22 cellular contexts compared by ENCODE assay signal in the genomic region with DNA sequence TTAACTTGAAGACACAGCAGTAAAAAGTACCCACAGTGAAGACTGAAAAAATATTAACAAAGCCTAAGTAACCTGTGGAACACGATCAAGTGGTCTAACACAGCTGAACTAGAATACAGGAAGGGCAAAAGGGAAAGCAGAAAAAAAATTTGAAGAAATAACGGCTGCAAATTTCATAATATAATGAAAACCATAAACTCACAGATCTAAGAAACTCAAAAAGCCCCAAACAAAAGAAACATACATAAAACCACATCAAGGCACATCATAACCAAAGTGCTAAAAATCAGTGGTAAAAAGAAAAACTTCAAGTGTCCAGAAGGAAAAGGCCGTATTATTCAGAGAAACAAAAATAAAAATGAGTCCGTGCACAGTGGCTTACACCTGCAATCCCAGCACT. TPM values are rescaled to one million over a fixed set of nuclear protein-coding genes. Genes with fewer than 3 reads are reported as not detected.
A peak's percentile ranks its signal among the peaks of the same experiment; 100 is the strongest.
DNase-seq lines count a peak whose midpoint lies in the region; ATAC-seq and TF ChIP-seq lines count a peak whose summit lies in the region.
"Had no signal": no experiment of that assay in that cellular context is flagged by ENCODE, and none has a peak within 500 bp of the region (broad histone marks: within the 10 kb centered on the region; RNA-seq: fewer than 3 reads in every experiment).

No MANE protein-coding gene starts in this region.

- DNase-seq in SIG-M5 treated with dmso at 0.1 percent for 504 hours (lab: John Stamatoyannopoulos, UW; ENCODE audit: unreplicated experiment), result peak; percentile 45
- no peak for DNase-seq in SIG-M5 (lab: John Stamatoyannopoulos, UW)
- DNase-seq in activated naive CD8-positive, alpha-beta T cell treated with anti-CD3 and anti-CD28 coated beads, Interleukin-2, amount 50 U/mL, for 24 hours, result no peak
- no peak for DNase-seq in body of pancreas
- DNase-seq: activated CD8-positive, alpha-beta memory T cell treated with anti-CD3 and anti-CD28 coated beads for 24 hours; activated effector memory CD4-positive, alpha-beta T cell treated with anti-CD3 and anti-CD28 coated beads, Interleukin-2, amount 50 U/mL, for 16 hours; DMS79 treated with DMSO at 0.1 percent for 48 hours; islet precursor cell; NCI-H1048; NCI-H2029 treated with DMSO at 0.1 percent for 48 hours; NCI-H446; stimulated activated CD4-positive, alpha-beta T cell treated with anti-CD3 and anti-CD28 coated beads, Interleukin-4, amount 100 ng/mL, for 24 hours; T-helper 1 cell had no signal

- intact Hi-C loops in body of pancreas (cut with DNase I), result no loop called here

- peaks cover 26 to 38% of the 10 kb centered on the region in 2 experiments for H3K4me1 ChIP-seq in neutrophil (ENCODE audit: control insufficient read depth in 1 of 2, insufficient read depth in 1 of 2, low read depth in 1 of 2, low read length in 1 of 2)
- peaks cover 6% of the 10 kb centered on the region for H3K4me1 ChIP-seq in body of pancreas

- no peak for TF ChIP-seq POLR2A in body of pancreas (IDR thresholded peaks at IDR 0.05)

- H3K27me3 ChIP-seq in neutrophil (no peaks in the 10 kb centered on the region), body of pancreas (no peaks in the 10 kb centered on the region)
- H3K27me3 ChIP-seq: ascending aorta had no signal

- H3K9me3 ChIP-seq in KOPT-K1 (ENCODE audit: insufficient read depth, low read length, poor library complexity, severe bottlenecking) (no peaks in the 10 kb centered on the region), neutrophil (no peaks in the 10 kb centered on the region), body of pancreas (no peaks in the 10 kb centered on the region)
- H3K9me3 ChIP-seq: ascending aorta had no signal

- H3K4me1 Mint-ChIP-seq in activated naive CD8-positive, alpha-beta T cell treated with anti-CD3 and anti-CD28 coated beads, Interleukin-2, amount 50 U/mL, for 24 hours, result peaks cover 42% of the 10 kb centered on the region

- H3K4me3 Mint-ChIP-seq in activated naive CD8-positive, alpha-beta T cell treated with anti-CD3 and anti-CD28 coated beads, Interleukin-2, amount 50 U/mL, for 24 hours, result peak overlapping the region; percentile 43
- H3K4me3 Mint-ChIP-seq: nephron had no signal

- H3K36me3 Mint-ChIP-seq in activated naive CD8-positive, alpha-beta T cell treated with anti-CD3 and anti-CD28 coated beads, Interleukin-2, amount 50 U/mL, for 24 hours (ENCODE audit: low read depth), result no peaks in the 10 kb centered on the region

- TF ChIP-seq CTCF in neutrophil (IDR thresholded peaks at IDR 0.05) (no peak), body of pancreas (IDR thresholded peaks at IDR 0.05) (no peak)

- H3K9me3 Mint-ChIP-seq in activated naive CD8-positive, alpha-beta T cell treated with anti-CD3 and anti-CD28 coated beads, Interleukin-2, amount 50 U/mL, for 24 hours, result no peaks in the 10 kb centered on the region

- H3K27me3 Mint-ChIP-seq in activated naive CD8-positive, alpha-beta T cell treated with anti-CD3 and anti-CD28 coated beads, Interleukin-2, amount 50 U/mL, for 24 hours, result no peaks in the 10 kb centered on the region
- H3K27me3 Mint-ChIP-seq: progenitor cell of endocrine pancreas had no signal

- H3K36me3 ChIP-seq in KOPT-K1 (ENCODE audit: insufficient read depth, low read length), result peaks cover 12% of the 10 kb centered on the region; the same call in 1 of the 2 replicates
- H3K36me3 ChIP-seq in neutrophil, result no peaks in the 10 kb centered on the region
- H3K36me3 ChIP-seq in body of pancreas (replicated peaks in 1 of 2; ENCODE audit: insufficient read depth in 1 of 2, low read depth in 2 of 2), result no peaks in the 10 kb centered on the region
- H3K36me3 ChIP-seq: ascending aorta had no signal

- peak overlapping the region; percentile 11 for H3K27ac ChIP-seq in KOPT-K1 (ENCODE audit: low read depth, low read length, poor library complexity, severe bottlenecking)
- H3K27ac ChIP-seq in neutrophil, result peak overlapping the region; percentile 56
- no peak overlapping the region for H3K27ac ChIP-seq in body of pancreas
- H3K27ac ChIP-seq: ascending aorta, C4-2B had no signal

- WGBS in body of pancreas, 2 donors, result 82 to 84% methylated on average over 4 of the region's 4 CpGs

- H3K4me3 ChIP-seq in neutrophil (ENCODE audit: low read depth in 1 of 2, low read length in 1 of 2) (no peak overlapping the region), body of pancreas (no peak overlapping the region)
- H3K4me3 ChIP-seq: ascending aorta, lung had no signal

- peak overlapping the region; percentile 47 for H3K27ac Mint-ChIP-seq in activated naive CD8-positive, alpha-beta T cell treated with anti-CD3 and anti-CD28 coated beads, Interleukin-2, amount 50 U/mL, for 24 hours
- H3K27ac Mint-ChIP-seq: progenitor cell of endocrine pancreas had no signal

- ATAC-seq in activated naive CD8-positive, alpha-beta T cell treated with anti-CD3 and anti-CD28 coated beads, Interleukin-2, amount 50 U/mL, for 24 hours, result no peak
- no peak for ATAC-seq in HG03354 (IDR thresholded peaks at IDR 0.05; ENCODE audit: poor library complexity, severe bottlenecking, unreplicated experiment)
- no peak for ATAC-seq in body of pancreas
- ATAC-seq in HG02763 (IDR thresholded peaks at IDR 0.05; ENCODE audit: unreplicated experiment), result no peak

RNA-seq across cellular contexts. Expression of gene SPPL3, which starts 30.9 kb away (rescaled TPM):
- total RNA-seq in body of pancreas, result 10 to 100 TPM; 13.5 to 16.5 TPM

Comparison
In these comparisons a context has a peak if more than half of its experiments do, and no peak if none do; other contexts are left out.
1. H3K27ac ChIP-seq: peak in KOPT-K1 (single experiment) and neutrophil (single experiment); none in body of pancreas (0 of 4).